In genomic region chr1:10897321-10897980, GRCh38 we compare ENCODE assay signal across 22 cellular contexts.
A peak's percentile ranks its signal among the peaks of the same experiment; 100 is the strongest.
DNase-seq lines count a peak whose midpoint lies in the region; ATAC-seq and TF ChIP-seq lines count a peak whose summit lies in the region.
"Had no signal": no experiment of that assay in that cellular context is flagged by ENCODE, and none has a peak within 500 bp of the region (broad histone marks: within the 10 kb centered on the region; RNA-seq: fewer than 3 reads in every experiment).

No MANE protein-coding gene starts in this region.

- H3K4me3 ChIP-seq in NT2/D1 (ENCODE audit: insufficient read length, low read depth) (no peak overlapping the region), neural progenitor cell (no peak overlapping the region), uterus (no peak overlapping the region)
- H3K4me3 ChIP-seq: coronary artery, prostate gland, tibial nerve had no signal

- intact Hi-C loops in uterus (cut with DNase I; ENCODE audit: low total_unique reads), result no loop called here

- H3K9me3 Mint-ChIP-seq in neural progenitor cell, result no peaks in the 10 kb centered on the region
- H3K9me3 Mint-ChIP-seq: activated T-helper 17 cell treated with anti-CD3 and anti-CD28 coated beads, Interleukin-2, amount 50 U/mL, for 72 hours; brain; nephron; stimulated activated naive B cell treated with anti-CD40 and anti-IgM and Interleukin-4, amounts not matched to agents 10 μg/mL and 1 μg/mL and 100 μg/mL, for 72 hours had no signal

- H3K4me3 Mint-ChIP-seq in neural progenitor cell, result no peak overlapping the region
- H3K4me3 Mint-ChIP-seq: activated T-helper 17 cell treated with anti-CD3 and anti-CD28 coated beads, Interleukin-2, amount 50 U/mL, for 72 hours; brain; nephron; stimulated activated naive B cell treated with anti-CD40 and anti-IgM and Interleukin-4, amounts not matched to agents 10 μg/mL and 1 μg/mL and 100 μg/mL, for 72 hours had no signal

- H3K79me2 ChIP-seq in neural progenitor cell (ENCODE audit: low read depth), result no peaks in the 10 kb centered on the region

- no peak overlapping the region for H3K4me2 ChIP-seq in neural progenitor cell

- no peaks in the 10 kb centered on the region for H3K36me3 Mint-ChIP-seq in neural progenitor cell
- H3K36me3 Mint-ChIP-seq: brain; stimulated activated naive B cell treated with anti-CD40 and anti-IgM and Interleukin-4, amounts not matched to agents 10 μg/mL and 1 μg/mL and 100 μg/mL, for 72 hours had no signal

- no peaks in the 10 kb centered on the region for H4K20me1 ChIP-seq in neural progenitor cell (ENCODE audit: low read depth)

- H3K27me3 Mint-ChIP-seq in neural progenitor cell (ENCODE audit: insufficient read depth, low read depth), result peaks cover 7% of the 10 kb centered on the region

- H3K4me1 Mint-ChIP-seq in neural progenitor cell, result peaks cover 28% of the 10 kb centered on the region
- H3K4me1 Mint-ChIP-seq: activated T-helper 17 cell treated with anti-CD3 and anti-CD28 coated beads, Interleukin-2, amount 50 U/mL, for 72 hours had no signal

- peak overlapping the region; percentile 44 for H3K9ac ChIP-seq in NT2/D1 (ENCODE audit: insufficient read length, low read depth)
- H3K9ac ChIP-seq in neural progenitor cell, result no peak overlapping the region

- H3K4me1 ChIP-seq in NT2/D1 (ENCODE audit: insufficient read depth, insufficient read length) (peaks cover 19% of the 10 kb centered on the region), neural progenitor cell (peaks cover 22% of the 10 kb centered on the region), uterus (no peaks in the 10 kb centered on the region)

- no peaks in the 10 kb centered on the region for H3F3A ChIP-seq in neural progenitor cell (ENCODE audit: low read depth)

- H3K27me3 ChIP-seq in NT2/D1 (ENCODE audit: insufficient read depth, insufficient read length) (no peaks in the 10 kb centered on the region), neural progenitor cell (no peaks in the 10 kb centered on the region), uterus (peaks cover 0 to 4% of the 10 kb centered on the region in 2 donors)

- DNase-seq in ELR (ENCODE audit: low read depth) (peak; percentile 13), NT2/D1 (ENCODE audit: low read depth, low spot score) (no peak), epithelial cell of prostate (ENCODE audit: low read depth, low spot score) (no peak), neural progenitor cell (ENCODE audit: low spot score) (no peak), NCI-H82 (lab: John Stamatoyannopoulos, UW) (no peak), uterus (no peak)
- DNase-seq: activated CD4-positive, alpha-beta T cell treated with anti-CD3 and anti-CD28 coated beads for 4 hours; hypothalamus; midbrain; NCI-H1417 treated with DMSO at 0.1 percent for 48 hours; NCI-H526; SIG-M5; stimulated activated CD4-positive, alpha-beta T cell treated with anti-CD3 and anti-CD28 coated beads, Interleukin-2, amount 100 ng/mL, for 24 hours; stimulated activated naive B cell treated with anti-CD40 and anti-IgM and Interleukin-4, amounts not matched to agents 10 μg/mL and 1 μg/mL and 100 μg/mL, for 72 hours; T-helper 1 cell had no signal

- peak overlapping the region; percentile 100 for H3K27ac ChIP-seq in epithelial cell of prostate
- no peak overlapping the region for H3K27ac ChIP-seq in neural progenitor cell
- H3K27ac ChIP-seq in uterus, result no peak overlapping the region
- H3K27ac ChIP-seq: coronary artery, prostate gland, tibial nerve had no signal

- ATAC-seq in HG03469 (IDR thresholded peaks at IDR 0.05; ENCODE audit: unreplicated experiment), result no peak
- ATAC-seq: activated T-helper 17 cell treated with anti-CD3 and anti-CD28 coated beads, Interleukin-2, amount 50 U/mL, for 72 hours had no signal

- H3K27ac Mint-ChIP-seq in neural progenitor cell, result no peak overlapping the region
- H3K27ac Mint-ChIP-seq: activated T-helper 17 cell treated with anti-CD3 and anti-CD28 coated beads, Interleukin-2, amount 50 U/mL, for 72 hours; stimulated activated naive B cell treated with anti-CD40 and anti-IgM and Interleukin-4, amounts not matched to agents 10 μg/mL and 1 μg/mL and 100 μg/mL, for 72 hours had no signal

- TF ChIP-seq CTCF in neural progenitor cell (IDR thresholded peaks at IDR 0.05) (no peak), uterus (IDR thresholded peaks at IDR 0.05) (no peak)

- H3K36me3 ChIP-seq in NT2/D1 (ENCODE audit: insufficient read depth, insufficient read length, low read length) (no peaks in the 10 kb centered on the region), neural progenitor cell (no peaks in the 10 kb centered on the region), uterus (no peaks in the 10 kb centered on the region)
- H3K36me3 ChIP-seq: prostate gland, tibial nerve had no signal

- peak overlapping the region; percentile 34 for H2AFZ ChIP-seq in neural progenitor cell (replicated peaks)

- no peak for TF ChIP-seq POLR2A in uterus (IDR thresholded peaks at IDR 0.05)

- H3K9me3 ChIP-seq in NT2/D1 (ENCODE audit: insufficient read depth, low read length) (no peaks in the 10 kb centered on the region), neural progenitor cell (ENCODE audit: low read depth) (no peaks in the 10 kb centered on the region), uterus (no peaks in the 10 kb centered on the region)
- H3K9me3 ChIP-seq: prostate gland, tibial nerve had no signal
